1 cellular context compared by ENCODE assay signal in the genomic region with DNA sequence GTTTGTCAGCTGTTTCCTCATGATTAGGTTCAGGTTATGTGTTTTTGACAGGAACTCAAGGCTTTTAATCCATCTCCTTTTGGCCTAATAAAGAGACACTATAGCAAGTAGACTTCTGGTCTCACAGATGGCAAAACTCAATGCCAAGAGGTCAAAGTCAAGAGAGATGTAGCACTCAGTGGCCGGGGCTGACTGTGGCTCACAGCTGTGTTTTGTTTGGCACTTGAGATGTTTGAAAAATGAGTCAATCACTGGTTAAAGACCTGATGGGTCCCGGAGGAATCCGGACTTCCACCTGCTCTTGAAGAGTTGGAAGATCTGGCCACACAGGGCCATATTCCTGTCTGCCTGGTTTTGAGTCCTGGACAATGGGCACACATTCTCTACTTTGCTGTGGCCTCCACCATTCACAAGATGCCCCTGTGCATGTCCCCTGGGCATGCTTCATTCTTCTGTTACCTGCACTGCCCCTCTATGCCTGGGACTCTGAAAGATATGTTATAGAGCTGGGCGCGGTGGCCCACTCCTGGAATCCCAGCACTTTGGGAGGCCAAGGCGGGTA.
A peak's percentile ranks its signal among the peaks of the same experiment; 100 is the strongest.
TF ChIP-seq lines count a peak whose summit lies in the region.

No MANE protein-coding gene starts in this region.

TF ChIP-seq in HepG2, 621 proteins besides CTCF, POLR2A, EP300 and RAD21 (continued from another document):
- TF ChIP-seq, protein P1, sequence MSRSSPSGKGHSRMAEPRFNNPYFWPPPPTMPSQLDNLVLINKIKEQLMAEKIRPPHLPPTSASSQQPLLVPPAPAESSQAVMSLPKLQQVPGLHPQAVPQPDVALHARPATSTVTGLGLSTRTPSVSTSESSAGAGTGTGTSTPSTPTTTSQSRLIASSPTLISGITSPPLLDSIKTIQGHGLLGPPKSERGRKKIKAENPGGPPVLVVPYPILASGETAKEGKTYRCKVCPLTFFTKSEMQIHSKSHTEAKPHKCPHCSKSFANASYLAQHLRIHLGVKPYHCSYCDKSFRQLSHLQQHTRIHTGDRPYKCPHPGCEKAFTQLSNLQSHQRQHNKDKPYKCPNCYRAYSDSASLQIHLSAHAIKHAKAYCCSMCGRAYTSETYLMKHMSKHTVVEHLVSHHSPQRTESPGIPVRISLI (CRISPR knock-in tag; IDR thresholded peaks at IDR 0.05; ENCODE audit: borderline replicate concordance), result 0 out of 2 replicates have a peak, but pooled peaks have one; percentile 2
- TF ChIP-seq FOXK1 (CRISPR knock-in tag; IDR thresholded peaks at IDR 0.05; ENCODE audit: borderline replicate concordance, low read depth) (no peak), KDM5B (CRISPR knock-in tag; IDR thresholded peaks at IDR 0.05; ENCODE audit: borderline replicate concordance) (0 out of 2 replicates have a peak, but pooled peaks have one; percentile 24), ZNF382 (CRISPR knock-in tag; IDR thresholded peaks at IDR 0.05; ENCODE audit: borderline replicate concordance) (no peak), ZNF260 (CRISPR knock-in tag; IDR thresholded peaks at IDR 0.05; ENCODE audit: borderline replicate concordance, low read depth) (no peak), ZNF460 (CRISPR knock-in tag; IDR thresholded peaks at IDR 0.05; ENCODE audit: borderline replicate concordance) (no peak), ATF7-NPFF (CRISPR knock-in tag; IDR thresholded peaks at IDR 0.05; ENCODE audit: low read depth) (no peak), SYNCRIP (IDR thresholded peaks at IDR 0.05; ENCODE audit: insufficient read depth, low read depth, low read length) (no peak), ATAD3A (CRISPR knock-in tag; IDR thresholded peaks at IDR 0.05) (no peak), MAFF (IDR thresholded peaks at IDR 0.05; ENCODE audit: low read depth, low read length) (no peak), RXRA (CRISPR knock-in tag; IDR thresholded peaks at IDR 0.05) (no peak), ZNF737 (CRISPR knock-in tag; IDR thresholded peaks at IDR 0.05; ENCODE audit: borderline replicate concordance) (0 out of 2 replicates have a peak, but pooled peaks have one; percentile 38), SOX13 (IDR thresholded peaks at IDR 0.05) (no peak), SOX13 (CRISPR knock-in tag; conservative IDR thresholded peaks at IDR 0.05 in 1 of 2, IDR thresholded peaks at IDR 0.05 in 1 of 2) (no peak), TAF15 (IDR thresholded peaks at IDR 0.05; ENCODE audit: low read depth, low read length, poor library complexity, severe bottlenecking) (no peak), TARDBP (CRISPR knock-in tag; IDR thresholded peaks at IDR 0.05) (no peak), SP5 (CRISPR knock-in tag; IDR thresholded peaks at IDR 0.05; ENCODE audit: borderline replicate concordance, low read depth) (no peak), MATR3 (CRISPR knock-in tag; IDR thresholded peaks at IDR 0.05) (no peak)
- TF ChIP-seq, protein P2, sequence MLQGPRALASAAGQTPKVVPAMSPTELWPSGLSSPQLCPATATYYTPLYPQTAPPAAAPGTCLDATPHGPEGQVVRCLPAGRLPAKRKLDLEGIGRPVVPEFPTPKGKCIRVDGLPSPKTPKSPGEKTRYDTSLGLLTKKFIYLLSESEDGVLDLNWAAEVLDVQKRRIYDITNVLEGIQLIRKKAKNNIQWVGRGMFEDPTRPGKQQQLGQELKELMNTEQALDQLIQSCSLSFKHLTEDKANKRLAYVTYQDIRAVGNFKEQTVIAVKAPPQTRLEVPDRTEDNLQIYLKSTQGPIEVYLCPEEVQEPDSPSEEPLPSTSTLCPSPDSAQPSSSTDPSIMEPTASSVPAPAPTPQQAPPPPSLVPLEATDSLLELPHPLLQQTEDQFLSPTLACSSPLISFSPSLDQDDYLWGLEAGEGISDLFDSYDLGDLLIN (CRISPR knock-in tag; IDR thresholded peaks at IDR 0.05; ENCODE audit: borderline replicate concordance), result no peak
- TF ChIP-seq, protein P3, sequence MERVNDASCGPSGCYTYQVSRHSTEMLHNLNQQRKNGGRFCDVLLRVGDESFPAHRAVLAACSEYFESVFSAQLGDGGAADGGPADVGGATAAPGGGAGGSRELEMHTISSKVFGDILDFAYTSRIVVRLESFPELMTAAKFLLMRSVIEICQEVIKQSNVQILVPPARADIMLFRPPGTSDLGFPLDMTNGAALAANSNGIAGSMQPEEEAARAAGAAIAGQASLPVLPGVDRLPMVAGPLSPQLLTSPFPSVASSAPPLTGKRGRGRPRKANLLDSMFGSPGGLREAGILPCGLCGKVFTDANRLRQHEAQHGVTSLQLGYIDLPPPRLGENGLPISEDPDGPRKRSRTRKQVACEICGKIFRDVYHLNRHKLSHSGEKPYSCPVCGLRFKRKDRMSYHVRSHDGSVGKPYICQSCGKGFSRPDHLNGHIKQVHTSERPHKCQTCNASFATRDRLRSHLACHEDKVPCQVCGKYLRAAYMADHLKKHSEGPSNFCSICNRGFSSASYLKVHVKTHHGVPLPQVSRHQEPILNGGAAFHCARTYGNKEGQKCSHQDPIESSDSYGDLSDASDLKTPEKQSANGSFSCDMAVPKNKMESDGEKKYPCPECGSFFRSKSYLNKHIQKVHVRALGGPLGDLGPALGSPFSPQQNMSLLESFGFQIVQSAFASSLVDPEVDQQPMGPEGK (CRISPR knock-in tag; IDR thresholded peaks at IDR 0.05), result no peak
- TF ChIP-seq, protein P4, sequence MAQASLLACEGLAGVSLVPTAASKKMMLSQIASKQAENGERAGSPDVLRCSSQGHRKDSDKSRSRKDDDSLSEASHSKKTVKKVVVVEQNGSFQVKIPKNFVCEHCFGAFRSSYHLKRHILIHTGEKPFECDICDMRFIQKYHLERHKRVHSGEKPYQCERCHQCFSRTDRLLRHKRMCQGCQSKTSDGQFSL (CRISPR knock-in tag; IDR thresholded peaks at IDR 0.05), result no peak
- TF ChIP-seq, protein P5, sequence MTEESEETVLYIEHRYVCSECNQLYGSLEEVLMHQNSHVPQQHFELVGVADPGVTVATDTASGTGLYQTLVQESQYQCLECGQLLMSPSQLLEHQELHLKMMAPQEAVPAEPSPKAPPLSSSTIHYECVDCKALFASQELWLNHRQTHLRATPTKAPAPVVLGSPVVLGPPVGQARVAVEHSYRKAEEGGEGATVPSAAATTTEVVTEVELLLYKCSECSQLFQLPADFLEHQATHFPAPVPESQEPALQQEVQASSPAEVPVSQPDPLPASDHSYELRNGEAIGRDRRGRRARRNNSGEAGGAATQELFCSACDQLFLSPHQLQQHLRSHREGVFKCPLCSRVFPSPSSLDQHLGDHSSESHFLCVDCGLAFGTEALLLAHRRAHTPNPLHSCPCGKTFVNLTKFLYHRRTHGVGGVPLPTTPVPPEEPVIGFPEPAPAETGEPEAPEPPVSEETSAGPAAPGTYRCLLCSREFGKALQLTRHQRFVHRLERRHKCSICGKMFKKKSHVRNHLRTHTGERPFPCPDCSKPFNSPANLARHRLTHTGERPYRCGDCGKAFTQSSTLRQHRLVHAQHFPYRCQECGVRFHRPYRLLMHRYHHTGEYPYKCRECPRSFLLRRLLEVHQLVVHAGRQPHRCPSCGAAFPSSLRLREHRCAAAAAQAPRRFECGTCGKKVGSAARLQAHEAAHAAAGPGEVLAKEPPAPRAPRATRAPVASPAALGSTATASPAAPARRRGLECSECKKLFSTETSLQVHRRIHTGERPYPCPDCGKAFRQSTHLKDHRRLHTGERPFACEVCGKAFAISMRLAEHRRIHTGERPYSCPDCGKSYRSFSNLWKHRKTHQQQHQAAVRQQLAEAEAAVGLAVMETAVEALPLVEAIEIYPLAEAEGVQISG (CRISPR knock-in tag; IDR thresholded peaks at IDR 0.05), result no peak
- TF ChIP-seq, protein P6, sequence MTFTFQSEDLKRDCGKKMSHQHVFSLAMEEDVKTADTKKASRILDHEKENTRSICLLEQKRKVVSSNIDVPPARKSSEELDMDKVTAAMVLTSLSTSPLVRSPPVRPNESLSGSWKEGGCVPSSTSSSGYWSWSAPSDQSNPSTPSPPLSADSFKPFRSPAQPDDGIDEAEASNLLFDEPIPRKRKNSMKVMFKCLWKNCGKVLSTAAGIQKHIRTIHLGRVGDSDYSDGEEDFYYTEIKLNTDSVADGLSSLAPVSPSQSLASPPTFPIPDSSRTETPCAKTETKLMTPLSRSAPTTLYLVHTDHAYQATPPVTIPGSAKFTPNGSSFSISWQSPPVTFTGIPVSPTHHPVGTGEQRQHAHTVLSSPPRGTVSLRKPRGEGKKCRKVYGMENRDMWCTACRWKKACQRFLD (CRISPR knock-in tag; IDR thresholded peaks at IDR 0.05; ENCODE audit: borderline replicate concordance), result no peak
